Comparison of ENCODE assay signal across 11 cellular contexts in genomic region chr1:23224721-23225648, GRCh38. TPM values are rescaled to one million over a fixed set of nuclear protein-coding genes. Genes with fewer than 3 reads are reported as not detected.
DNase-seq lines count a peak whose midpoint lies in the region; ATAC-seq, FAIRE-seq and TF ChIP-seq lines count a peak whose summit lies in the region.
"Had no signal": no experiment of that assay in that cellular context is flagged by ENCODE, and none has a peak within 500 bp of the region (broad histone marks: within the 10 kb centered on the region; RNA-seq: fewer than 3 reads in every experiment).

No MANE protein-coding gene starts in this region.

- no peak for FAIRE-seq in bronchial epithelial cell (lab: Jason Lieb, UNC)
- FAIRE-seq in kidney (lab: Jason Lieb, UNC) = no peak

- intact Hi-C loops in kidney (cut with DNase I) = no loop called here

- DNase-seq in A172 (ENCODE audit: low spot score) = peak; percentile 67
- peak; percentile 48 for DNase-seq in HS-5 (ENCODE audit: low read depth)
- DNase-seq in bronchial epithelial cell (ENCODE audit: low read depth) = peak; percentile 58
- peak; percentile 75 for DNase-seq in kidney
- no peak for DNase-seq in NCI-H345 (lab: John Stamatoyannopoulos, UW)
- no peak for DNase-seq in stimulated activated naive CD4-positive, alpha-beta T cell treated with Interleukin-2 at 50 U/mL for 16 hours (lab: John Stamatoyannopoulos, UW)
- DNase-seq: activated gamma-delta T cell treated with Interleukin-2 at 50 U/mL for 16 hours; naive thymus-derived CD8-positive, alpha-beta T cell had no signal

- no peak for ATAC-seq in HG02678 (IDR thresholded peaks at IDR 0.05; ENCODE audit: unreplicated experiment)
- ATAC-seq in GM18861 (IDR thresholded peaks at IDR 0.05; ENCODE audit: unreplicated experiment) = no peak
- ATAC-seq: naive thymus-derived CD8-positive, alpha-beta T cell had no signal

- H3K27me3 ChIP-seq in bronchial epithelial cell (ENCODE audit: control insufficient read depth, insufficient read depth, low read length) = no peaks in the 10 kb centered on the region

- H3K36me3 ChIP-seq in bronchial epithelial cell (ENCODE audit: control insufficient read depth, insufficient read depth, low read length) (no peaks in the 10 kb centered on the region), kidney (ENCODE audit: control insufficient read depth in 1 of 2, insufficient read depth in 2 of 2, low read length in 2 of 2) (no peaks in the 10 kb centered on the region)

- H3K4me3 ChIP-seq in bronchial epithelial cell (ENCODE audit: low read depth, low read length) (no peak overlapping the region), kidney (ENCODE audit: low read length in 2 of 2) (no peak overlapping the region)

- no peak overlapping the region for H3K27ac ChIP-seq in kidney (ENCODE audit: low read depth in 2 of 2, low read length in 2 of 2)

- H3K4me1 ChIP-seq in kidney (ENCODE audit: control insufficient read depth in 1 of 2, insufficient read depth in 1 of 2, low read depth in 1 of 2, low read length in 2 of 2) = peaks cover 0 to 4% of the 10 kb centered on the region in 2 donors

- no peak overlapping the region for H3K9ac ChIP-seq in kidney (ENCODE audit: low read length in 2 of 2)

- H3K9me3 ChIP-seq in kidney (ENCODE audit: control insufficient read depth in 1 of 2, low read length in 2 of 2) = no peaks in the 10 kb centered on the region

- TF ChIP-seq CTCF in bronchial epithelial cell (IDR thresholded peaks at IDR 0.05; ENCODE audit: insufficient read depth, low read length, severe bottlenecking) (no peak), kidney (IDR thresholded peaks at IDR 0.05; ENCODE audit: borderline replicate concordance, extremely low read depth, insufficient read depth) (no peak)

RNA-seq across cellular contexts. Expression of gene HTR1D, which starts 7.7 kb away (rescaled TPM):
- total RNA-seq in A172 (2014; rRNA removed; shearing (Covaris generic)) = 4.4 and 4.6 TPM in 2 replicates
- total RNA-seq in bronchial epithelial cell (under 0.01 and 0.26 TPM in 2 replicates), kidney (0.09 TPM)
- not detected for polyA plus RNA-seq in kidney (ENCODE audit: insufficient read depth, low read depth, low replicate concordance)
- total RNA-seq: epithelial cell of proximal tubule; naive thymus-derived CD8-positive, alpha-beta T cell had no signal
- polyA plus RNA-seq: naive thymus-derived CD8-positive, alpha-beta T cell had no signal

RNA-seq across cellular contexts. Expression of gene LUZP1, which starts 56.3 kb away (rescaled TPM):
- total RNA-seq in A172 (2014; rRNA removed; shearing (Covaris generic)) = 22.1 and 29.4 TPM in 2 replicates
- total RNA-seq in bronchial epithelial cell (17.6 and 19.6 TPM in 2 replicates), kidney (39.0 TPM)
- polyA plus RNA-seq in kidney (ENCODE audit: insufficient read depth, low read depth, low replicate concordance) = 6.7 TPM

Comparison
In these comparisons a context has a peak if more than half of its experiments do, and no peak if none do; other contexts are left out.
1. DNase-seq: peak in A172 (single experiment), HS-5 (single experiment), bronchial epithelial cell (single experiment) and kidney (single experiment); none in NCI-H345 (single experiment) and stimulated activated naive CD4-positive, alpha-beta T cell treated with Interleukin-2 at 50 U/mL for 16 hours (single experiment).